In genomic region chr6:11653028-11653583, GRCh38 we compare ENCODE assay signal across 8 cellular contexts.
DNase-seq lines count a peak whose midpoint lies in the region; ATAC-seq and TF ChIP-seq lines count a peak whose summit lies in the region.
"Had no signal": no experiment of that assay in that cellular context is flagged by ENCODE, and none has a peak within 500 bp of the region (broad histone marks: within the 10 kb centered on the region; RNA-seq: fewer than 3 reads in every experiment).

No MANE protein-coding gene starts in this region.

- peak; percentile 8 for DNase-seq in GM23338 (ENCODE audit: low spot score)
- no peak for DNase-seq in T-helper 17 cell
- peak; percentile 98 for DNase-seq in dermis blood vessel endothelial cell
- DNase-seq in pulmonary artery endothelial cell (ENCODE audit: low read depth, low spot score) = peak; percentile 99
- no peak for DNase-seq in substantia nigra (lab: John Stamatoyannopoulos, UW)

- no peak overlapping the region for H3K4me2 ChIP-seq in GM23338

- no peak overlapping the region for H3K4me3 ChIP-seq in GM23338

- no peaks in the 10 kb centered on the region for H3F3A ChIP-seq in GM23338 (replicated peaks; ENCODE audit: low read depth)

- H3K9me3 ChIP-seq in T-helper 17 cell (ENCODE audit: control insufficient read depth, low read length, poor library complexity, severe bottlenecking) = no peaks in the 10 kb centered on the region

- H3K27me3 Mint-ChIP-seq in GM23338 (ENCODE audit: insufficient read depth, low read depth, poor library complexity) (peaks cover 20% of the 10 kb centered on the region), T-helper 17 cell (peaks cover 38% of the 10 kb centered on the region)

- H3K9me3 Mint-ChIP-seq in GM23338 = peaks cover 16% of the 10 kb centered on the region

- no peaks in the 10 kb centered on the region for H3K79me2 ChIP-seq in GM23338 (replicated peaks; ENCODE audit: insufficient read depth)

- H3K27ac ChIP-seq in GM23338 (ENCODE audit: low read depth) (no peak overlapping the region), substantia nigra (ENCODE audit: low read depth, low read length, poor library complexity, severe bottlenecking) (no peak overlapping the region)
- H3K27ac ChIP-seq: VCaP had no signal

- H3K9me2 ChIP-seq in GM23338 (ENCODE audit: insufficient read depth) = no peaks in the 10 kb centered on the region

- H3K36me3 Mint-ChIP-seq in GM23338 (ENCODE audit: low read depth) (peaks cover 21% of the 10 kb centered on the region), T-helper 17 cell (ENCODE audit: low read depth) (peaks cover 3% of the 10 kb centered on the region)

- peaks cover 37% of the 10 kb centered on the region for H3K4me1 ChIP-seq in GM23338 (ENCODE audit: insufficient read depth)

- H3K4me3 Mint-ChIP-seq in GM23338 = no peak overlapping the region
- no peak overlapping the region for H3K4me3 Mint-ChIP-seq in T-helper 17 cell

- H4K20me1 ChIP-seq in GM23338 (replicated peaks; ENCODE audit: insufficient read depth) = no peaks in the 10 kb centered on the region

- no peak overlapping the region for H2AFZ ChIP-seq in GM23338

- H3K27me3 ChIP-seq in GM23338 (ENCODE audit: insufficient read depth) = no peaks in the 10 kb centered on the region

- TF ChIP-seq CTCF in GM23338 (conservative IDR thresholded peaks at IDR 0.05; ENCODE audit: low read depth in 2 of 2) = no peak

- ATAC-seq in GM23338 (no peak), T-helper 17 cell (peak; percentile 54), HG03108 (IDR thresholded peaks at IDR 0.05; ENCODE audit: unreplicated experiment) (no peak), GM21717 (IDR thresholded peaks at IDR 0.05; ENCODE audit: unreplicated experiment) (no peak)

- peaks cover 60% of the 10 kb centered on the region for H3K4me1 Mint-ChIP-seq in GM23338
- peaks cover 9% of the 10 kb centered on the region for H3K4me1 Mint-ChIP-seq in T-helper 17 cell

- H3K36me3 ChIP-seq in GM23338 (ENCODE audit: insufficient read depth) = peaks cover 3% of the 10 kb centered on the region; the same call in 1 of the 2 replicates

- H3K27ac Mint-ChIP-seq in GM23338 = no peak overlapping the region
- H3K27ac Mint-ChIP-seq in T-helper 17 cell = no peak overlapping the region

TF ChIP-seq in GM23338, 12 proteins besides CTCF, POLR2A, EP300 and RAD21:
- TF ChIP-seq ZNF331 (CRISPR knock-in tag; IDR thresholded peaks at IDR 0.05; ENCODE audit: low read depth) = no peak
- TF ChIP-seq JUNB (IDR thresholded peaks at IDR 0.05; ENCODE audit: unreplicated experiment) = no peak
- no peak for TF ChIP-seq REST (IDR thresholded peaks at IDR 0.05; ENCODE audit: unreplicated experiment)
- no peak for TF ChIP-seq ETS1 (IDR thresholded peaks at IDR 0.05)
- no peak for TF ChIP-seq EZH2 (IDR thresholded peaks at IDR 0.05; ENCODE audit: low read depth, unreplicated experiment)
- TF ChIP-seq NANOG (IDR thresholded peaks at IDR 0.05; ENCODE audit: borderline replicate concordance) = no peak
- TF ChIP-seq CREB1 (CRISPR knock-in tag; IDR thresholded peaks at IDR 0.05; ENCODE audit: low read depth) = no peak
- TF ChIP-seq ZNF462 (CRISPR knock-in tag; IDR thresholded peaks at IDR 0.05) = no peak
- no peak for TF ChIP-seq STAT1 (IDR thresholded peaks at IDR 0.05; ENCODE audit: unreplicated experiment)
- no peak for TF ChIP-seq POLR2AphosphoS5 (IDR thresholded peaks at IDR 0.05; ENCODE audit: low read depth)
- TF ChIP-seq EZH2phosphoT487 (IDR thresholded peaks at IDR 0.05; ENCODE audit: unreplicated experiment) = no peak
- TF ChIP-seq ZNF114 (CRISPR knock-in tag; IDR thresholded peaks at IDR 0.05) = no peak

Comparison
In these comparisons a context has a peak if more than half of its experiments do, and no peak if none do; other contexts are left out.
1. DNase-seq: peak in GM23338 (single experiment), dermis blood vessel endothelial cell (single experiment) and pulmonary artery endothelial cell (single experiment); none in T-helper 17 cell (0 of 3) and substantia nigra (0 of 49).